ENCODE assay signal across 8 cellular contexts in genomic region chr12:1939745-1940607, GRCh38. TPM values are rescaled to one million over a fixed set of nuclear protein-coding genes. Genes with fewer than 3 reads are reported as not detected.
DNase-seq lines count a peak whose midpoint lies in the region; ATAC-seq lines count a peak whose summit lies in the region.

No MANE protein-coding gene starts in this region.

- H3K9ac ChIP-seq in endocrine pancreas (ENCODE audit: control insufficient read depth, insufficient read depth, low read length), result peak overlapping the region; percentile 35

- CTCF ChIA-PET in activated CD8-positive, alpha-beta memory T cell treated with anti-CD3 and anti-CD28 coated beads, Interleukin-2, amount 10 ng/mL, durations not matched to agents 7 days and 5 days (lab: Charles Lee), result interaction anchor here (0.6 to 6.7 kb wide), 61 partner anchors 9 to 347 kb away, joined by 3 to 162 read pairs (median 5); no protein-coding TSS in a partner anchor

- ATAC-seq in HG03342 (IDR thresholded peaks at IDR 0.05; ENCODE audit: unreplicated experiment) (peak; percentile 77), GM19452 (IDR thresholded peaks at IDR 0.05; ENCODE audit: unreplicated experiment) (no peak)
- peak; percentile 98 for ATAC-seq in activated CD8-positive, alpha-beta memory T cell treated with anti-CD3 and anti-CD28 coated beads, Interleukin-2, amount 10 ng/mL, durations not matched to agents 7 days and 5 days

- DNase-seq in DMS153 treated with DMSO at 0.1 percent for 48 hours (lab: John Stamatoyannopoulos, UW; ENCODE audit: unreplicated experiment) (peak; percentile 71), mesenteric fat pad (ENCODE audit: low spot score) (peak; percentile 94)
- DNase-seq in NK-92 treated with Interleukin-12 subunit alpha and Interleukin-12 subunit beta, amount 100 ng/mL, for 24 hours (lab: John Stamatoyannopoulos, UW), result peak; percentile 15
- peak; percentile 91 for DNase-seq in activated CD8-positive, alpha-beta memory T cell treated with anti-CD3 and anti-CD28 coated beads, Interleukin-2, amount 10 ng/mL, durations not matched to agents 7 days and 5 days
- peak; percentile 88 for DNase-seq in stimulated activated CD8-positive, alpha-beta memory T cell treated with anti-CD3 and anti-CD28 coated beads, Interleukin-15, amount 100 ng/mL, for 1 hour (ENCODE audit: low read depth)

- H3K36me3 Mint-ChIP-seq in activated CD8-positive, alpha-beta memory T cell treated with anti-CD3 and anti-CD28 coated beads, Interleukin-2, amount 10 ng/mL, durations not matched to agents 7 days and 5 days, result peaks cover 11% of the 10 kb centered on the region

- no peaks in the 10 kb centered on the region for H3K27me3 ChIP-seq in endocrine pancreas (ENCODE audit: control insufficient read depth, insufficient read depth, low read length)

- H3K4me3 Mint-ChIP-seq in activated CD8-positive, alpha-beta memory T cell treated with anti-CD3 and anti-CD28 coated beads, Interleukin-2, amount 10 ng/mL, durations not matched to agents 7 days and 5 days, result no peak overlapping the region

- H3K4me1 ChIP-seq in endocrine pancreas (ENCODE audit: control insufficient read depth, insufficient read depth, low read length), result no peaks in the 10 kb centered on the region

- no peak overlapping the region for H3K27ac Mint-ChIP-seq in activated CD8-positive, alpha-beta memory T cell treated with anti-CD3 and anti-CD28 coated beads, Interleukin-2, amount 10 ng/mL, durations not matched to agents 7 days and 5 days

- no peaks in the 10 kb centered on the region for H3K9me3 Mint-ChIP-seq in activated CD8-positive, alpha-beta memory T cell treated with anti-CD3 and anti-CD28 coated beads, Interleukin-2, amount 10 ng/mL, durations not matched to agents 7 days and 5 days (ENCODE audit: low read depth)

- no peaks in the 10 kb centered on the region for H3K9me3 ChIP-seq in endocrine pancreas (ENCODE audit: control insufficient read depth, low read length)

- no peaks in the 10 kb centered on the region for H3K36me3 ChIP-seq in endocrine pancreas (ENCODE audit: control insufficient read depth, insufficient read depth, low read length)

- peaks cover 2% of the 10 kb centered on the region for H3K4me1 Mint-ChIP-seq in activated CD8-positive, alpha-beta memory T cell treated with anti-CD3 and anti-CD28 coated beads, Interleukin-2, amount 10 ng/mL, durations not matched to agents 7 days and 5 days

- H3K4me3 ChIP-seq in endocrine pancreas (ENCODE audit: control insufficient read depth, insufficient read depth, low read length), result no peak overlapping the region

- H3K27me3 Mint-ChIP-seq in activated CD8-positive, alpha-beta memory T cell treated with anti-CD3 and anti-CD28 coated beads, Interleukin-2, amount 10 ng/mL, durations not matched to agents 7 days and 5 days, result no peaks in the 10 kb centered on the region

RNA-seq across cellular contexts. Expression of gene CACNA2D4, which starts 21.5 kb away (rescaled TPM):
- total RNA-seq in activated CD8-positive, alpha-beta memory T cell treated with anti-CD3 and anti-CD28 coated beads, Interleukin-2, amount 10 ng/mL, durations not matched to agents 7 days and 5 days, result 1 to 10 TPM; 5.9 to 8.2 TPM
- total RNA-seq in mesenteric fat pad, result 8.8 TPM

Comparison
In these comparisons a context has a peak if more than half of its experiments do, and no peak if none do; other contexts are left out.
1. DNase-seq: peak in every context shown above with its lines; median percentile 94 in mesenteric fat pad; 91 in activated CD8-positive, alpha-beta memory T cell treated with anti-CD3 and anti-CD28 coated beads, Interleukin-2, amount 10 ng/mL, durations not matched to agents 7 days and 5 days; 88 in stimulated activated CD8-positive, alpha-beta memory T cell treated with anti-CD3 and anti-CD28 coated beads, Interleukin-15, amount 100 ng/mL, for 1 hour; 71 in DMS153 treated with DMSO at 0.1 percent for 48 hours; 15 in NK-92 treated with Interleukin-12 subunit alpha and Interleukin-12 subunit beta, amount 100 ng/mL, for 24 hours.